28 cellular contexts compared by ENCODE assay signal in genomic region chr3:47355010-47355409, GRCh38.
"Had no signal": no experiment of that assay in that cellular context is flagged by ENCODE, and none has a peak within 500 bp of the region (broad histone marks: within the 10 kb centered on the region; RNA-seq: fewer than 3 reads in every experiment).

No MANE protein-coding gene starts in this region.

- H3K27ac ChIP-seq: dorsolateral prefrontal cortex, esophagus muscularis mucosa, foreskin keratinocyte, gastroesophageal sphincter, heart left ventricle, hepatocyte, prostate gland, right atrium auricular region, skin epidermis, spleen, testis, tibial artery had no signal

- H3K27me3 Mint-ChIP-seq: memory B cell; stimulated activated memory B cell treated with anti-CD40 and anti-IgM and Interleukin-4, amounts not matched to agents 10 μg/mL and 1 μg/mL and 100 μg/mL, for 72 hours; type B pancreatic cell had no signal

- DNase-seq: dorsolateral prefrontal cortex; effector CD4-positive, alpha-beta T cell; foreskin keratinocyte; heart left ventricle; kidney; midbrain; naive thymus-derived CD4-positive, alpha-beta T cell; nephron progenitor cell; nucleus accumbens; spleen; stimulated activated CD4-positive, alpha-beta T cell treated with anti-CD3 and anti-CD28 coated beads, Interleukin-4, amount 100 ng/mL, for 4 hours; stimulated activated naive CD8-positive, alpha-beta T cell treated with anti-CD3 and anti-CD28 coated beads, Interleukin-15, Interleukin-2, amounts not matched to agents 100 U/mL and 50 U/mL, for 24 hours; substantia nigra; testis; tibial artery had no signal

- H3K4me1 Mint-ChIP-seq: memory B cell; nephron progenitor cell; stimulated activated memory B cell treated with anti-CD40 and anti-IgM and Interleukin-4, amounts not matched to agents 10 μg/mL and 1 μg/mL and 100 μg/mL, for 72 hours had no signal

- H3K27me3 ChIP-seq: dorsolateral prefrontal cortex, esophagus muscularis mucosa, foreskin keratinocyte, gastroesophageal sphincter, heart left ventricle, hepatocyte, right atrium auricular region, spleen, testis, tibial artery had no signal

- FAIRE-seq: colon, endothelial cell of umbilical vein, kidney had no signal

- H3K36me3 ChIP-seq: esophagus muscularis mucosa, gastroesophageal sphincter, heart left ventricle, prostate gland, right atrium auricular region, spleen had no signal

- H3K4me1 ChIP-seq: esophagus muscularis mucosa, foreskin keratinocyte, gastroesophageal sphincter, heart left ventricle, prostate gland, right atrium auricular region, spleen, testis, tibial artery had no signal

- ATAC-seq: foreskin keratinocyte; gastroesophageal sphincter; heart left ventricle; left lobe of liver; naive thymus-derived CD4-positive, alpha-beta T cell; stimulated activated memory B cell treated with anti-CD40 and anti-IgM and Interleukin-4, amounts not matched to agents 10 μg/mL and 1 μg/mL and 100 μg/mL, for 72 hours; stimulated activated naive CD8-positive, alpha-beta T cell treated with anti-CD3 and anti-CD28 coated beads, Interleukin-15, Interleukin-2, amounts not matched to agents 100 U/mL and 50 U/mL, for 24 hours had no signal

- H3K4me3 Mint-ChIP-seq: memory B cell; naive thymus-derived CD4-positive, alpha-beta T cell; nephron progenitor cell; stimulated activated memory B cell treated with anti-CD40 and anti-IgM and Interleukin-4, amounts not matched to agents 10 μg/mL and 1 μg/mL and 100 μg/mL, for 72 hours; type B pancreatic cell had no signal

- H3K9me3 ChIP-seq: prostate gland, testis had no signal

- H3K27ac Mint-ChIP-seq: memory B cell; naive thymus-derived CD4-positive, alpha-beta T cell; nephron progenitor cell; stimulated activated memory B cell treated with anti-CD40 and anti-IgM and Interleukin-4, amounts not matched to agents 10 μg/mL and 1 μg/mL and 100 μg/mL, for 72 hours; type B pancreatic cell had no signal

- H3K4me2 ChIP-seq: hepatocyte had no signal

- H3K4me3 ChIP-seq: dorsolateral prefrontal cortex, esophagus muscularis mucosa, gastroesophageal sphincter, heart left ventricle, hepatocyte, lung, prostate gland, right atrium auricular region, skin epidermis, spleen, testis, tibial artery had no signal

- H2AFZ ChIP-seq: hepatocyte had no signal

- H3K79me2 ChIP-seq: hepatocyte had no signal
